ENCODE assay signal across 20 cellular contexts in the genomic region with DNA sequence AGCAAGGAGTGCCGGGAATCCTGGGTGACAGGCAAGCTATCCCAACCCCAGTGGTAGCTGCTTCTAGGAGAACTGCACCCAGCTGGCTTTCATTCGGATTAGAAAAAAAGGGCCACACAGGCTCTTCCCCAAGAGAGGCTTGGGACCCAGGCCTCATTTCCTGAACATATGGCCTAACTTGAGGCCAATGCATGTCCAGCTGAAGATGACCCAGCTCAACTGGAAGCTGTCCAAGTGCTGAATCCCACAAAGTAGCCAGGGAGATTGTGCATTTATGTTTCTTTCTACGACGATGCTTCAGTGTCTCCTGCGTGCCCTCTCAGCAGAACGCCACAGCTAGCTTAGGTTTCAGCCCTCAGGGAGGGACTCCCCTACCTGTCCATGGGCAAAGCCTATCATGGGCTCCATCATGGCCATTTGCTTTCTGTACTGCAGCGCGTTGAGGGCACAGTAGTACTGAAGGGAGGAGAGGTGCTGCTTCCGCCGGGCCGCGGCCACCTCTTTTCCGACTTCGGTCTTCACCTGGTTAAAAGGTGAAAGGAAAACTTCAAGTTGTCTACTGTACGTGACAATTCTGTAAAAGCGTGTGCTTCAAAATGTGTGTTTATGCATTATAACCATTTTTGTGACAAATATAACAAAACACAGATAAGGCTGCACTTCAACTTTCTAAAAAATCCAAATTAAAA. TPM values are rescaled to one million over a fixed set of nuclear protein-coding genes. Genes with fewer than 3 reads are reported as not detected.
DNase-seq lines count a peak whose midpoint lies in the region; ATAC-seq, FAIRE-seq and TF ChIP-seq lines count a peak whose summit lies in the region.
"Had no signal": no experiment of that assay in that cellular context is flagged by ENCODE, and none has a peak within 500 bp of the region (broad histone marks: within the 10 kb centered on the region; RNA-seq: fewer than 3 reads in every experiment).

No MANE protein-coding gene starts in this region.

- no peaks in the 10 kb centered on the region for H3K9me3 ChIP-seq in HEK293 (ENCODE audit: control insufficient read depth, insufficient read depth, low read depth, low read length)
- H3K9me3 ChIP-seq in GM12878 (replicated peaks; ENCODE audit: control insufficient read depth, insufficient read depth, low read length), result no peaks in the 10 kb centered on the region
- no peaks in the 10 kb centered on the region for H3K9me3 ChIP-seq in tibial artery
- H3K9me3 ChIP-seq: A549, BLaER1 had no signal

- peaks cover 3 to 78% of the 10 kb centered on the region in 2 experiments for H3K36me3 ChIP-seq in HEK293 (ENCODE audit: control insufficient read depth in 2 of 2, insufficient read depth in 1 of 2, low read length in 2 of 2)
- H3K36me3 ChIP-seq in GM12878 (ENCODE audit: control insufficient read depth in 2 of 2, insufficient read depth in 2 of 2, low read length in 1 of 2), result peaks cover 0 to 8% of the 10 kb centered on the region in 2 experiments; a peak in 2 of 4 replicates
- H3K36me3 ChIP-seq in tibial artery, result peaks cover 55 to 93% (median 81%) of the 10 kb centered on the region in 3 donors

- H3K27me3 ChIP-seq in GM12878 (replicated peaks in 1 of 2; ENCODE audit: control insufficient read depth in 2 of 2, insufficient read depth in 2 of 2, low read length in 1 of 2), result no peaks in the 10 kb centered on the region
- H3K27me3 ChIP-seq in tibial artery, result no peaks in the 10 kb centered on the region
- H3K27me3 ChIP-seq: BLaER1 had no signal

- CTCF ChIA-PET in HEK293 (lab: Yijun Ruan, JAX) (no interaction called here), GM12878 (lab: Yijun Ruan, JAX) (no interaction called here)

- H3K79me2 ChIP-seq in GM12878 (ENCODE audit: control insufficient read depth, insufficient read depth, low read length), result no peaks in the 10 kb centered on the region

- TF ChIP-seq EP300 in GM12878 (IDR thresholded peaks at IDR 0.05; ENCODE audit: borderline replicate concordance in 1 of 2, control insufficient read depth in 1 of 2, low read depth in 2 of 2, low read length in 2 of 2), result no peak

- no TSS peak for BruUV-seq in GM12878 (replicated peaks; lab: Mats Ljungman, UMichigan)

- TF ChIP-seq CTCF in HEK293 (tag by site-specific recombination; IDR thresholded peaks at IDR 0.05) (no peak), GM12878 (IDR thresholded peaks at IDR 0.05 in 2 of 3, conservative IDR thresholded peaks at IDR 0.05 in 1 of 3; ENCODE audit: control insufficient read depth in 2 of 3, extremely low read depth in 1 of 3, insufficient read depth in 1 of 3, low read depth in 3 of 3, low read length in 3 of 3) (no peak), tibial artery (IDR thresholded peaks at IDR 0.05) (no peak)

- in situ Hi-C loops in G401 (cut with HindIII; ENCODE audit: low sequenced_read_pairs) (no loop called here), GM12878 (cut with MboI) (no loop called here)

- FAIRE-seq in GM12878 (lab: Jason Lieb, UNC), result no peak
- FAIRE-seq: A549 had no signal

- no peak overlapping the region for H2AFZ ChIP-seq in GM12878 (ENCODE audit: control insufficient read depth, low read depth, low read length)

- 97% methylated on average over 16 of the region's 16 CpGs for WGBS in GM12878 (ENCODE audit: insufficient coverage, insufficient replicate concordance, low lambda C conversion rate, missing lambda C conversion rate)

- no peak for ATAC-seq in GM12878
- ATAC-seq in left cardiac atrium, result no peak
- ATAC-seq: A549 had no signal

- H3K4me2 ChIP-seq in GM12878 (ENCODE audit: control insufficient read depth, insufficient read depth), result no peak overlapping the region
- H3K4me2 ChIP-seq: A549, BLaER1 had no signal

- RAD21 ChIA-PET in GM12878 (lab: Charles Lee; ENCODE audit: unreplicated experiment), result no interaction called here

- H3K4me1 ChIP-seq in HEK293 (ENCODE audit: control insufficient read depth, insufficient read depth, low read length) (no peaks in the 10 kb centered on the region), GM12878 (ENCODE audit: control insufficient read depth, insufficient read depth, low read length) (no peaks in the 10 kb centered on the region; the same call in 1 of the 2 replicates), tibial artery (peaks cover 0 to 4% (median 0%) of the 10 kb centered on the region in 4 donors)
- H3K4me1 ChIP-seq: A549 had no signal

- POLR2A ChIA-PET in HEK293 (lab: Yijun Ruan, JAX), result no interaction called here
- POLR2A ChIA-PET in GM12878 (lab: Charles Lee), result no interaction called here

- SMC1A ChIA-PET in GM12878 (lab: Charles Lee; ENCODE audit: uncharacterized antibody, unreplicated experiment), result no interaction called here

- no peak overlapping the region for H3K9ac ChIP-seq in GM12878 (ENCODE audit: control insufficient read depth, insufficient read depth, low read length)
- H3K9ac ChIP-seq: BLaER1 had no signal

- DNase-seq in G401 (ENCODE audit: low spot score) (peak; percentile 71), GM12878 (ENCODE audit: low read depth, low spot score) (no peak), iris pigment epithelial cell (ENCODE audit: low read depth) (peak; percentile 38), NOMO-1 treated with DMSO at 0.1 percent for 48 hours (lab: John Stamatoyannopoulos, UW; ENCODE audit: unreplicated experiment) (no peak), tibial artery (no peak), left cardiac atrium (no peak)
- DNase-seq: CD4-positive, alpha-beta memory T cell; DMS53; H9; KG1; NCI-H1105 treated with DMSO at 0.1 percent for 48 hours; NCI-H187; NCI-H2107; NCI-H510A treated with DMSO at 0.1 percent for 48 hours; NCI-H774; SIG-M5 had no signal

- H3K27ac ChIP-seq in HEK293 (ENCODE audit: extremely low read depth, low read depth, low read length) (no peak overlapping the region), GM12878 (ENCODE audit: control insufficient read depth, insufficient read depth) (no peak overlapping the region), tibial artery (no peak overlapping the region)
- H3K27ac ChIP-seq: A549, BLaER1, RWPE1 had no signal

- intact Hi-C loops in GM12878 (cut with micrococcal nuclease; ENCODE audit: unreplicated experiment), result no loop called here
- intact Hi-C loops in tibial artery (cut with DNase I; ENCODE audit: low total_unique reads), result no loop called here
- intact Hi-C loops in left cardiac atrium (cut with DNase I), result no loop called here

- no peak for TF ChIP-seq POLR2A in GM12878 (IDR thresholded peaks at IDR 0.05; ENCODE audit: low read depth, low read length)

- H3K4me3 ChIP-seq in HEK293 (ENCODE audit: low read depth, low read length) (no peak overlapping the region), GM12878 (no peak overlapping the region), tibial artery (no peak overlapping the region)
- H3K4me3 ChIP-seq: A549, BLaER1 had no signal

- H4K20me1 ChIP-seq in GM12878 (ENCODE audit: control insufficient read depth, insufficient read depth), result peaks cover 2% of the 10 kb centered on the region; the same call in 1 of the 2 replicates
- H4K20me1 ChIP-seq: BLaER1 had no signal

- no peak for TF ChIP-seq RAD21 in GM12878 (IDR thresholded peaks at IDR 0.05; ENCODE audit: insufficient read depth, low read depth, low read length)

TF ChIP-seq in GM12878, 131 proteins besides CTCF, POLR2A, EP300 and RAD21:
- peak; percentile 35; the same call in 1 of the 2 replicates for TF ChIP-seq REST (IDR thresholded peaks at IDR 0.05; ENCODE audit: low read depth, low read length)
- no peak for TF ChIP-seq NR2F1 (conservative IDR thresholded peaks at IDR 0.05)

RNA-seq across cellular contexts. Expression of gene APPL2, which starts 29.1 kb away (rescaled TPM):
- total RNA-seq in G401 (2014; rRNA removed; shearing (Covaris generic)), result 36.4 and 36.5 TPM in 2 replicates
- 25.1 and 29.1 TPM in 2 replicates for total RNA-seq in GM12878 (2013; cell fraction: nucleolus; rRNA removed)
- total RNA-seq in GM12878 (2014; rRNA removed), result 11.0 and 11.1 TPM in 2 replicates
- 11.1 and 11.8 TPM in 2 replicates for total RNA-seq in GM12878 (2014; rRNA removed; fragmentation: Illumina TruSeq; extraction: Trizol)
- 6.3 and 8.2 TPM in 2 replicates for total RNA-seq in GM12878 (2021)
- 4.2 TPM for polyA plus RNA-seq in GM12878 (2011; ENCODE audit: low read depth)
- 14.2 and 20.9 TPM in 2 replicates for polyA plus RNA-seq in GM12878 (2011; rRNA removed)
- 5.0 and 6.3 TPM in 2 replicates for polyA plus RNA-seq in GM12878 (2011; cell fraction: cytosol; rRNA removed)
- 29.1 and 30.3 TPM in 2 replicates for polyA plus RNA-seq in GM12878 (2011; cell fraction: nucleus; rRNA removed)
- polyA plus RNA-seq in GM12878 (2012), result 6.8 and 6.9 TPM in 2 replicates
- polyA plus RNA-seq in GM12878 (2014; fragmentation: Illumina TruSeq; extraction: Trizol), result 11.6 and 24.1 TPM in 2 replicates
- polyA plus RNA-seq in GM12878 (2014; fragmentation: Nextera tagmentation; extraction: Ambion mirVana), result 1 to 10 TPM; 1.9 to 3.0 TPM
- polyA plus RNA-seq in GM12878 (2014; rRNA removed), result 6.8 and 8.7 TPM in 2 replicates
- polyA plus RNA-seq in GM12878 (2016; fragmentation: Nextera tagmentation; extraction: Ambion mirVana), result 1 to 10 TPM; 4.1 to 6.1 TPM
- polyA minus RNA-seq in GM12878 (2011; rRNA and poly(A)+ RNA removed), result 8.8 and 11.7 TPM in 2 replicates
- polyA minus RNA-seq in GM12878 (2011; cell fraction: cytosol; rRNA and poly(A)+ RNA removed), result 3.7 and 4.0 TPM in 2 replicates
- 12.9 and 15.8 TPM in 2 replicates for polyA minus RNA-seq in GM12878 (2011; cell fraction: nucleus; rRNA and poly(A)+ RNA removed)
- total RNA-seq in left cardiac atrium, result 10 to 100 TPM; 18.2 to 19.2 TPM

Comparison
In these comparisons a context has a peak if more than half of its experiments do, and no peak if none do; other contexts are left out.
1. DNase-seq: peak in G401 (single experiment) and iris pigment epithelial cell (single experiment); none in GM12878 (single experiment), NOMO-1 treated with DMSO at 0.1 percent for 48 hours (single experiment), tibial artery (0 of 2) and left cardiac atrium (single experiment).